ENCODE assay signal across 10 cellular contexts in the genomic region with DNA sequence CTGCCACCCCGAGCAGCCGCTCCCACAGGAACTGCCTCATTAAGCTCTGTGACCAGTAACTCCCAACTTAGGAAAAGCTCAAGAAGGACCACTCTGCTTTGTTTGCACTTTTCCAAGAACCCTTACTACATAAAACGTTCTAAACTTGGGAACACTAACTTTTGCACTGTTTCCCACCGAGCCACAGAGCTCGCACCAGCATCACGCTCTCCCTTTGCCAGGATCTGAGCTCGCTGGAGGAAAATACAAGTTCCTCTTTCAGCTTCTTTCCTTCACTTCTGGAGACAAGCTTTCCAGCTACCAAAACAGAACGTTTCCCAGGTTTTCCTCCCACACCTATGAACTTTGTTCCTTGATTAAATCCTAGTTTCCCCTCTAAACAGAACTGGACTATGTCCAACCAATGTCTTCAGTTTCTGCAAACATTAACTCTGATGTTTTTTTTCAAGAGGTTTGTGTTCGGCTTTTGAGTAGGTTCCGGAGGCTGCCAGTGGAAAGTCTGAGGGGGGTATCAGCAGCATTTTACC.
DNase-seq lines count a peak whose midpoint lies in the region; ATAC-seq and TF ChIP-seq lines count a peak whose summit lies in the region.
"Had no signal": no experiment of that assay in that cellular context is flagged by ENCODE, and none has a peak within 500 bp of the region (broad histone marks: within the 10 kb centered on the region; RNA-seq: fewer than 3 reads in every experiment).

No MANE protein-coding gene starts in this region.

- H3K9me3 ChIP-seq in thoracic aorta = no peaks in the 10 kb centered on the region
- H3K9me3 ChIP-seq in CD8-positive, alpha-beta T cell (ENCODE audit: low read length) = no peaks in the 10 kb centered on the region

- no peak overlapping the region for H3K4me3 Mint-ChIP-seq in mesothelial cell of epicardium
- no peak overlapping the region for H3K4me3 Mint-ChIP-seq in CD8-positive, alpha-beta T cell

- H3K36me3 ChIP-seq in thoracic aorta = no peaks in the 10 kb centered on the region
- no peaks in the 10 kb centered on the region for H3K36me3 ChIP-seq in CD8-positive, alpha-beta T cell (ENCODE audit: insufficient read depth, low read length)

- POLR2A ChIA-PET in CD8-positive, alpha-beta T cell (lab: Charles Lee) = no interaction called here

- peaks cover 2% of the 10 kb centered on the region for H3K27me3 Mint-ChIP-seq in mesothelial cell of epicardium (ENCODE audit: low read depth)
- H3K27me3 Mint-ChIP-seq in CD8-positive, alpha-beta T cell (ENCODE audit: low read depth) = peaks cover 8% of the 10 kb centered on the region

- peak; percentile 17 for ATAC-seq in thoracic aorta (ENCODE audit: insufficient number of reproducible peaks, low FRiP score, low read depth)
- no peak for ATAC-seq in GM21381 (IDR thresholded peaks at IDR 0.05; ENCODE audit: unreplicated experiment)
- no peak for ATAC-seq in CD8-positive, alpha-beta T cell

- TF ChIP-seq CTCF in coronary artery (IDR thresholded peaks at IDR 0.05) (no peak), mesothelial cell of epicardium (IDR thresholded peaks at IDR 0.05; ENCODE audit: unreplicated experiment) (no peak), thoracic aorta (IDR thresholded peaks at IDR 0.05) (no peak)
- TF ChIP-seq CTCF in CD8-positive, alpha-beta T cell (IDR thresholded peaks at IDR 0.05) = no peak

- H3K4me3 ChIP-seq in coronary artery = peak overlapping the region; percentile 68
- H3K4me3 ChIP-seq in thoracic aorta = peak overlapping the region; percentile 76
- no peak overlapping the region for H3K4me3 ChIP-seq in CD8-positive, alpha-beta T cell (ENCODE audit: low read depth, low read length)

- intact Hi-C loops in CD8-positive, alpha-beta T cell (cut with DNase I, micrococcal nuclease) = loop anchor here (1.0 to 5.0 kb wide), 4 partner anchors 47 to 893 kb away; no protein-coding TSS in a partner anchor

- peaks cover 9 to 18% of the 10 kb centered on the region in 2 donors for H3K4me1 ChIP-seq in thoracic aorta (ENCODE audit: control insufficient read depth in 1 of 2, low read depth in 2 of 2)
- H3K4me1 ChIP-seq in CD8-positive, alpha-beta T cell (ENCODE audit: insufficient read depth, low read length) = peaks cover 11% of the 10 kb centered on the region

- H3K27ac ChIP-seq in coronary artery (peak overlapping the region; percentile 49 to 83), thoracic aorta (peak overlapping the region in 1 of 2 donors; percentile 58)
- no peak overlapping the region for H3K27ac ChIP-seq in CD8-positive, alpha-beta T cell (ENCODE audit: low read depth, low read length)

- CTCF ChIA-PET in CD8-positive, alpha-beta T cell (lab: Charles Lee) = interaction anchor here (1.0 to 4.8 kb wide), 12 partner anchors 10 to 891 kb away, joined by 3 to 47 read pairs (median 4); no protein-coding TSS in a partner anchor

- H3K4me1 Mint-ChIP-seq in mesothelial cell of epicardium = peaks cover 40% of the 10 kb centered on the region
- peaks cover 6% of the 10 kb centered on the region for H3K4me1 Mint-ChIP-seq in CD8-positive, alpha-beta T cell (ENCODE audit: low read depth)

- H3K27me3 ChIP-seq in thoracic aorta (replicated peaks; ENCODE audit: insufficient read depth) = no peaks in the 10 kb centered on the region
- no peaks in the 10 kb centered on the region for H3K27me3 ChIP-seq in CD8-positive, alpha-beta T cell (ENCODE audit: insufficient read depth, low read length)

- DNase-seq in LoVo (ENCODE audit: low spot score) (peak; percentile 58), coronary artery (ENCODE audit: low spot score) (no peak), mesothelial cell of epicardium (ENCODE audit: low spot score in 2 of 2, unreplicated experiment in 2 of 2) (no peak), thoracic aorta (ENCODE audit: low spot score) (no peak)
- DNase-seq in activated T-cell treated with anti-CD3 and anti-CD28 coated beads, Interleukin-2, amount 50 U/mL, for 48 hours = no peak
- no peak for DNase-seq in CD8-positive, alpha-beta T cell
- DNase-seq in activated CD4-positive, alpha-beta T cell treated with anti-CD3 and anti-CD28 coated beads, Interleukin-2, amount 50 U/mL, for 48 hours = no peak

- H3K36me3 Mint-ChIP-seq in mesothelial cell of epicardium = no peaks in the 10 kb centered on the region
- H3K36me3 Mint-ChIP-seq in CD8-positive, alpha-beta T cell = no peaks in the 10 kb centered on the region
- H3K36me3 Mint-ChIP-seq: brain had no signal

- peak overlapping the region; percentile 31 for H3K27ac Mint-ChIP-seq in mesothelial cell of epicardium
- H3K27ac Mint-ChIP-seq in CD8-positive, alpha-beta T cell = no peak overlapping the region
- H3K27ac Mint-ChIP-seq: activated CD4-positive, alpha-beta T cell treated with anti-CD3 and anti-CD28 coated beads, Interleukin-2, amount 10 ng/mL, durations not matched to agents 24 days and 14 days had no signal

- no peaks in the 10 kb centered on the region for H3K9me3 Mint-ChIP-seq in mesothelial cell of epicardium
- no peaks in the 10 kb centered on the region for H3K9me3 Mint-ChIP-seq in CD8-positive, alpha-beta T cell
- H3K9me3 Mint-ChIP-seq: activated CD4-positive, alpha-beta T cell treated with anti-CD3 and anti-CD28 coated beads, Interleukin-2, amount 10 ng/mL, durations not matched to agents 24 days and 14 days; brain had no signal
